In the genomic region with DNA sequence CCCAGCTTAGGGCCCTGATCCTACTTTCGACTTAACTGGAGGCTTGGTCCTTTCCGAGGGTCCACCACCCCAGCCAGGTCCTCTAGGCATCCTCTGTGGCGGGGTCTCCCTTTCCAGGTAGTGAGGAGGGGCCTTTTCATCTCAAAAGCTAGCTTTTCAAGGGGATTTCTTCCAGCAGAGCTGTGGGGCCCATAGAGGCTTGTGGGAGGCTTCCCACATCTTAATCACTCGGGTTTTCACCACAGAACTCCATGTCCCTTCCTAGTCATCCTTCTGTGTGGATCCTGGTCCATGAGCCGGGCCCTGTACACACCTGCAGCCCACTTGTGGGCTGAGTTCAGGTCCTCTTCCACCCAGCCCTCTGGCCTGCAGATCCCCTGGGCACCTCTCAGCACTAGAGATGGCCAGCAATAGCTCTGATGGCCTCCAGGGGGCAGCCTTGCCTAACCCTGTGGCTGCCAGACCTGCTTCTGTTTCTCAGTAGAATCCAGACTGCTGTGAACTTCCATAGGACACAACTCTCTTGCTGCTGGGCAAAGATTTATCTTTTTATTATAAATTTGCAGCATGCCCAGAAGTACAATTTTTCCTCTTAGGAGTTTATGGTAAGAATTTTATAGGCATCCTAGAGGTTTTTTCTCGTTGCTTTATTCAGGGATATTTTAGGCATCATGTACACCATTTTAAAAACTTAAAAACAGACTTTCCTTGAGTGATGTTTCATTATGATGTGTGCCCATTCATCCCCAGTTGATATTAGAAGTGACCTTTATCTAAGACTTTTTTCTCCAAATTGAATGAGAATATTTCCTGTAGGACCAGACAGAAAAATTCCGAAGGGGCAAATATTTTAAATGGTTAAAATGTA, we compare ENCODE assay signal across 1 cellular context.
TF ChIP-seq lines count a peak whose summit lies in the region.

No MANE protein-coding gene starts in this region.

TF ChIP-seq in GM23338, 12 proteins besides CTCF, POLR2A, EP300 and RAD21 (continued from another document):
- TF ChIP-seq, protein P1, sequence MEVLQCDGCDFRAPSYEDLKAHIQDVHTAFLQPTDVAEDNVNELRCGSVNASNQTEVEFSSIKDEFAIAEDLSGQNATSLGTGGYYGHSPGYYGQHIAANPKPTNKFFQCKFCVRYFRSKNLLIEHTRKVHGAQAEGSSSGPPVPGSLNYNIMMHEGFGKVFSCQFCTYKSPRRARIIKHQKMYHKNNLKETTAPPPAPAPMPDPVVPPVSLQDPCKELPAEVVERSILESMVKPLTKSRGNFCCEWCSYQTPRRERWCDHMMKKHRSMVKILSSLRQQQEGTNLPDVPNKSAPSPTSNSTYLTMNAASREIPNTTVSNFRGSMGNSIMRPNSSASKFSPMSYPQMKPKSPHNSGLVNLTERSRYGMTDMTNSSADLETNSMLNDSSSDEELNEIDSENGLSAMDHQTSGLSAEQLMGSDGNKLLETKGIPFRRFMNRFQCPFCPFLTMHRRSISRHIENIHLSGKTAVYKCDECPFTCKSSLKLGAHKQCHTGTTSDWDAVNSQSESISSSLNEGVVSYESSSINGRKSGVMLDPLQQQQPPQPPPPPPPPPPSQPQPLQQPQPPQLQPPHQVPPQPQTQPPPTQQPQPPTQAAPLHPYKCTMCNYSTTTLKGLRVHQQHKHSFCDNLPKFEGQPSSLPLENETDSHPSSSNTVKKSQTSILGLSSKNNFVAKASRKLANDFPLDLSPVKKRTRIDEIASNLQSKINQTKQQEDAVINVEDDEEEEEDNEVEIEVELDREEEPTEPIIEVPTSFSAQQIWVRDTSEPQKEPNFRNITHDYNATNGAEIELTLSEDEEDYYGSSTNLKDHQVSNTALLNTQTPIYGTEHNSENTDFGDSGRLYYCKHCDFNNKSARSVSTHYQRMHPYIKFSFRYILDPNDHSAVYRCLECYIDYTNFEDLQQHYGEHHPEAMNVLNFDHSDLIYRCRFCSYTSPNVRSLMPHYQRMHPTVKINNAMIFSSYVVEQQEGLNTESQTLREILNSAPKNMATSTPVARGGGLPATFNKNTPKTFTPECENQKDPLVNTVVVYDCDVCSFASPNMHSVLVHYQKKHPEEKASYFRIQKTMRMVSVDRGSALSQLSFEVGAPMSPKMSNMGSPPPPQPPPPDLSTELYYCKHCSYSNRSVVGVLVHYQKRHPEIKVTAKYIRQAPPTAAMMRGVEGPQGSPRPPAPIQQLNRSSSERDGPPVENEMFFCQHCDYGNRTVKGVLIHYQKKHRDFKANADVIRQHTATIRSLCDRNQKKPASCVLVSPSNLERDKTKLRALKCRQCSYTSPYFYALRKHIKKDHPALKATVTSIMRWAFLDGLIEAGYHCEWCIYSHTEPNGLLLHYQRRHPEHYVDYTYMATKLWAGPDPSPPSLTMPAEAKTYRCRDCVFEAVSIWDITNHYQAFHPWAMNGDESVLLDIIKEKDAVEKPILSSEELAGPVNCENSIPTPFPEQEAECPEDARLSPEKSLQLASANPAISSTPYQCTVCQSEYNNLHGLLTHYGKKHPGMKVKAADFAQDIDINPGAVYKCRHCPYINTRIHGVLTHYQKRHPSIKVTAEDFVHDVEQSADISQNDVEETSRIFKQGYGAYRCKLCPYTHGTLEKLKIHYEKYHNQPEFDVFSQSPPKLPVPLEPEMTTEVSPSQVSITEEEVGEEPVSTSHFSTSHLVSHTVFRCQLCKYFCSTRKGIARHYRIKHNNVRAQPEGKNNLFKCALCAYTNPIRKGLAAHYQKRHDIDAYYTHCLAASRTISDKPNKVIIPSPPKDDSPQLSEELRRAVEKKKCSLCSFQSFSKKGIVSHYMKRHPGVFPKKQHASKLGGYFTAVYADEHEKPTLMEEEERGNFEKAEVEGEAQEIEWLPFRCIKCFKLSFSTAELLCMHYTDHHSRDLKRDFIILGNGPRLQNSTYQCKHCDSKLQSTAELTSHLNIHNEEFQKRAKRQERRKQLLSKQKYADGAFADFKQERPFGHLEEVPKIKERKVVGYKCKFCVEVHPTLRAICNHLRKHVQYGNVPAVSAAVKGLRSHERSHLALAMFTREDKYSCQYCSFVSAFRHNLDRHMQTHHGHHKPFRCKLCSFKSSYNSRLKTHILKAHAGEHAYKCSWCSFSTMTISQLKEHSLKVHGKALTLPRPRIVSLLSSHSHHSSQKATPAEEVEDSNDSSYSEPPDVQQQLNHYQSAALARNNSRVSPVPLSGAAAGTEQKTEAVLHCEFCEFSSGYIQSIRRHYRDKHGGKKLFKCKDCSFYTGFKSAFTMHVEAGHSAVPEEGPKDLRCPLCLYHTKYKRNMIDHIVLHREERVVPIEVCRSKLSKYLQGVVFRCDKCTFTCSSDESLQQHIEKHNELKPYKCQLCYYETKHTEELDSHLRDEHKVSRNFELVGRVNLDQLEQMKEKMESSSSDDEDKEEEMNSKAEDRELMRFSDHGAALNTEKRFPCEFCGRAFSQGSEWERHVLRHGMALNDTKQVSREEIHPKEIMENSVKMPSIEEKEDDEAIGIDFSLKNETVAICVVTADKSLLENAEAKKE (CRISPR knock-in tag; IDR thresholded peaks at IDR 0.05): no peak
- no peak for TF ChIP-seq CREB1 (CRISPR knock-in tag; IDR thresholded peaks at IDR 0.05; ENCODE audit: low read depth)
- TF ChIP-seq, protein P2, sequence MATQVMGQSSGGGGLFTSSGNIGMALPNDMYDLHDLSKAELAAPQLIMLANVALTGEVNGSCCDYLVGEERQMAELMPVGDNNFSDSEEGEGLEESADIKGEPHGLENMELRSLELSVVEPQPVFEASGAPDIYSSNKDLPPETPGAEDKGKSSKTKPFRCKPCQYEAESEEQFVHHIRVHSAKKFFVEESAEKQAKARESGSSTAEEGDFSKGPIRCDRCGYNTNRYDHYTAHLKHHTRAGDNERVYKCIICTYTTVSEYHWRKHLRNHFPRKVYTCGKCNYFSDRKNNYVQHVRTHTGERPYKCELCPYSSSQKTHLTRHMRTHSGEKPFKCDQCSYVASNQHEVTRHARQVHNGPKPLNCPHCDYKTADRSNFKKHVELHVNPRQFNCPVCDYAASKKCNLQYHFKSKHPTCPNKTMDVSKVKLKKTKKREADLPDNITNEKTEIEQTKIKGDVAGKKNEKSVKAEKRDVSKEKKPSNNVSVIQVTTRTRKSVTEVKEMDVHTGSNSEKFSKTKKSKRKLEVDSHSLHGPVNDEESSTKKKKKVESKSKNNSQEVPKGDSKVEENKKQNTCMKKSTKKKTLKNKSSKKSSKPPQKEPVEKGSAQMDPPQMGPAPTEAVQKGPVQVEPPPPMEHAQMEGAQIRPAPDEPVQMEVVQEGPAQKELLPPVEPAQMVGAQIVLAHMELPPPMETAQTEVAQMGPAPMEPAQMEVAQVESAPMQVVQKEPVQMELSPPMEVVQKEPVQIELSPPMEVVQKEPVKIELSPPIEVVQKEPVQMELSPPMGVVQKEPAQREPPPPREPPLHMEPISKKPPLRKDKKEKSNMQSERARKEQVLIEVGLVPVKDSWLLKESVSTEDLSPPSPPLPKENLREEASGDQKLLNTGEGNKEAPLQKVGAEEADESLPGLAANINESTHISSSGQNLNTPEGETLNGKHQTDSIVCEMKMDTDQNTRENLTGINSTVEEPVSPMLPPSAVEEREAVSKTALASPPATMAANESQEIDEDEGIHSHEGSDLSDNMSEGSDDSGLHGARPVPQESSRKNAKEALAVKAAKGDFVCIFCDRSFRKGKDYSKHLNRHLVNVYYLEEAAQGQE (IDR thresholded peaks at IDR 0.05; ENCODE audit: unreplicated experiment): no peak
